In the genomic region with DNA sequence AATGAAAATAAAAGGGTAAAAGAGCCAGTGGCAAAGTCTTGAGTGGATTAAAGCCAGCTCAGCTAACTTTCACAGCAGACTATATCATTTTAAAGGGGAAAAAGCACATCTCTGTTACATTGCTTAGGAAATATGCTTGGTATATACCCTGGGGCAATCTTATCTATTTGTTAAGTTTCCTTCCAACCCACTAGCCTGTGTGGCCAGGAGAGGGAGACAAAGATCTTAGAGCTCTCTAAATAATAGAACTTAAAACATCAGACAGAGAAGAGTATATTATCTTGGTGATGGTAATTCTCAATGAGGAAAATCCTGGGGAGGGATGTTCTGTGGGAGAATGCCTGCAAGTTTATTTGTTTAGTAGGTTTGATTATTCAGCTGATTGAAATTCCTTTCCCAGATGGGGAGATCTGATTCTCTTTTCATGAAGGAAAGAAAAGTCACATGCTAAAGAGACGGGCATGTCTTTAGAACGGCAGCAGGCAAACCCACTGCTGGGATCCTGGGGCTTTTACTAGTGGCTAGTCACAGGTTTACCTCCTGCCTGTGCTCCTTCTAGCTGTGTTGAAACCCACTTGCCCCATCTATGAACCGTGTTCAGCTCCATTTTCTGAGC, we compare ENCODE assay signal across 8 cellular contexts. TPM values are rescaled to one million over a fixed set of nuclear protein-coding genes. Genes with fewer than 3 reads are reported as not detected.
DNase-seq lines count a peak whose midpoint lies in the region; ATAC-seq and TF ChIP-seq lines count a peak whose summit lies in the region.

No MANE protein-coding gene starts in this region.

- no peak for TF ChIP-seq POLR2A in right lobe of liver (IDR thresholded peaks at IDR 0.05)

- H3K9me3 ChIP-seq in SU-DHL-6 (ENCODE audit: insufficient read depth, low read length) (no peaks in the 10 kb centered on the region), right lobe of liver (no peaks in the 10 kb centered on the region)

- H3K27me3 ChIP-seq in SU-DHL-6 (ENCODE audit: low read length), result no peaks in the 10 kb centered on the region
- H3K27me3 ChIP-seq in right lobe of liver, result no peaks in the 10 kb centered on the region

- no peaks in the 10 kb centered on the region for H3F3A ChIP-seq in SU-DHL-6 (ENCODE audit: insufficient read depth)

- H3K27ac ChIP-seq in SU-DHL-6 (ENCODE audit: low read depth, low read length) (no peak overlapping the region), right lobe of liver (no peak overlapping the region)

- no peaks in the 10 kb centered on the region for H3K9me2 ChIP-seq in SU-DHL-6 (replicated peaks; ENCODE audit: insufficient read depth, low read length)

- H4K20me1 ChIP-seq in SU-DHL-6 (ENCODE audit: low read depth, low read length), result no peaks in the 10 kb centered on the region

- H3K4me3 ChIP-seq in SU-DHL-6 (ENCODE audit: insufficient read depth, low read length, poor library complexity, severe bottlenecking), result no peak overlapping the region
- no peak overlapping the region for H3K4me3 ChIP-seq in right lobe of liver

- intact Hi-C loops in right lobe of liver (cut with DNase I), result no loop called here

- H3K9ac ChIP-seq in SU-DHL-6 (ENCODE audit: low read length), result no peak overlapping the region

- peak; percentile 61 for TF ChIP-seq CTCF in SU-DHL-6 (IDR thresholded peaks at IDR 0.05; ENCODE audit: insufficient read depth, low read length, poor library complexity, severe bottlenecking)
- peak; percentile 47 to 79 (median 72) for TF ChIP-seq CTCF in right lobe of liver (IDR thresholded peaks at IDR 0.05)

- peak; percentile 84 to 92 (median 87) for ATAC-seq in right lobe of liver
- ATAC-seq in GM18873 (IDR thresholded peaks at IDR 0.05; ENCODE audit: low FRiP score, unreplicated experiment), result no peak

- no peak overlapping the region for H2AFZ ChIP-seq in SU-DHL-6 (ENCODE audit: low read depth, low read length, severe bottlenecking)

- no peaks in the 10 kb centered on the region for H3K4me1 ChIP-seq in right lobe of liver

- 43% methylated on average over 3 of the region's 3 CpGs for WGBS in right lobe of liver (ENCODE audit: insufficient coverage, low coverage, low lambda C conversion rate, missing lambda C conversion rate)

- DNase-seq in activated gamma-delta T cell treated with Interleukin-2 at 50 U/mL for 16 hours, result peak; percentile 24
- DNase-seq in activated gamma-delta T cell (lab: John Stamatoyannopoulos, UW), result no peak
- DNase-seq in NCI-H128 (lab: John Stamatoyannopoulos, UW; ENCODE audit: unreplicated experiment), result peak; percentile 50
- DNase-seq in cerebellum (ENCODE audit: low spot score), result peak; percentile 24
- DNase-seq in right lobe of liver, result peak in 1 of 3 donors; percentile 43
- peak; percentile 77 for DNase-seq in superior temporal gyrus (ENCODE audit: extremely low spot score)

- no peaks in the 10 kb centered on the region for H3K79me2 ChIP-seq in SU-DHL-6 (ENCODE audit: insufficient read depth, low read length)

- H3K4me2 ChIP-seq in SU-DHL-6 (ENCODE audit: low read depth, low read length, poor library complexity, severe bottlenecking), result no peak overlapping the region

- H3K36me3 ChIP-seq in SU-DHL-6 (ENCODE audit: low read length) (no peaks in the 10 kb centered on the region), right lobe of liver (no peaks in the 10 kb centered on the region)

RNA-seq across cellular contexts. Expression of a gene that starts 3.6 kb away (rescaled TPM):
- total RNA-seq in cerebellum (0.45 TPM), right lobe of liver (not detected)

RNA-seq across cellular contexts. Expression of a gene that starts 7.9 kb away (rescaled TPM):
- total RNA-seq in cerebellum, result 17.9 TPM
- 10 to 100 TPM in 2 of 6 experiments, 1 to 10 TPM in 3, under 1 TPM in 1; 0.51 to 12.3 (median 4.6) TPM for total RNA-seq in right lobe of liver

RNA-seq across cellular contexts. Expression of a gene that starts 56.3 kb away (rescaled TPM):
- total RNA-seq in cerebellum (not detected), right lobe of liver (not detected)
